In genomic region chr6:140256213-140256612, GRCh38 we compare ENCODE assay signal across 27 cellular contexts.
A peak's percentile ranks its signal among the peaks of the same experiment; 100 is the strongest.
DNase-seq lines count a peak whose midpoint lies in the region; ATAC-seq and TF ChIP-seq lines count a peak whose summit lies in the region.
"Had no signal": no experiment of that assay in that cellular context is flagged by ENCODE, and none has a peak within 500 bp of the region (broad histone marks: within the 10 kb centered on the region; RNA-seq: fewer than 3 reads in every experiment).

No MANE protein-coding gene starts in this region.

- TF ChIP-seq CTCF in MCF 10A (IDR thresholded peaks at IDR 0.05; ENCODE audit: unreplicated experiment) = no peak
- TF ChIP-seq CTCF in breast epithelium (IDR thresholded peaks at IDR 0.05) = no peak
- no peak for TF ChIP-seq CTCF in WTC11 (IDR thresholded peaks at IDR 0.05)
- TF ChIP-seq CTCF in epithelial cell of esophagus (IDR thresholded peaks at IDR 0.05; ENCODE audit: insufficient read depth, low read depth, low read length, missing control alignments) = no peak
- TF ChIP-seq CTCF in neural progenitor cell (IDR thresholded peaks at IDR 0.05) = no peak

- H3K4me1 Mint-ChIP-seq in MCF 10A (ENCODE audit: insufficient read depth, unreplicated experiment) (peaks cover 5% of the 10 kb centered on the region), WTC11 (peaks cover 39% of the 10 kb centered on the region), neural progenitor cell (peaks cover 2% of the 10 kb centered on the region)
- H3K4me1 Mint-ChIP-seq: memory B cell had no signal

- H3K27ac ChIP-seq in breast epithelium (no peak overlapping the region), neural progenitor cell (no peak overlapping the region)
- H3K27ac ChIP-seq: A549, adrenal gland, HL-60, prostate gland, skin epidermis had no signal

- ATAC-seq in WTC11 (0 out of 2 replicates have a peak, but pooled peaks have one; percentile 30), HG03457 (IDR thresholded peaks at IDR 0.05; ENCODE audit: unreplicated experiment) (no peak)
- ATAC-seq: A549; CD8-positive, alpha-beta T cell had no signal

- no peaks in the 10 kb centered on the region for H3K79me2 ChIP-seq in neural progenitor cell (ENCODE audit: low read depth)

- intact Hi-C loops in MCF 10A (cut with micrococcal nuclease) = loop anchor here (5.0 kb wide), 1 partner anchor 666 kb away; no protein-coding TSS in a partner anchor
- intact Hi-C loops in breast epithelium (cut with DNase I; ENCODE audit: low total_unique reads) = no loop called here

- H3K4me1 ChIP-seq in breast epithelium (no peaks in the 10 kb centered on the region), neural progenitor cell (no peaks in the 10 kb centered on the region)
- H3K4me1 ChIP-seq: A549, adrenal gland, prostate gland had no signal

- H4K20me1 ChIP-seq in neural progenitor cell (ENCODE audit: low read depth) = no peaks in the 10 kb centered on the region

- no TSS peak for BruUV-seq in MCF 10A (replicated peaks; lab: Mats Ljungman, UMichigan)

- TF ChIP-seq POLR2A in breast epithelium (IDR thresholded peaks at IDR 0.05) = no peak

- no peaks in the 10 kb centered on the region for H3K9me3 Mint-ChIP-seq in MCF 10A (ENCODE audit: unreplicated experiment)
- peaks cover 30% of the 10 kb centered on the region for H3K9me3 Mint-ChIP-seq in WTC11
- peaks cover 12% of the 10 kb centered on the region for H3K9me3 Mint-ChIP-seq in neural progenitor cell
- H3K9me3 Mint-ChIP-seq: CD8-positive, alpha-beta T cell; memory B cell; T-helper 1 cell treated with Interleukin-12 subunit alpha and Interleukin-12 subunit beta and Interleukin-4 antibody, amounts not matched to agents 30 μg/mL and 1 μg/mL, for 36 hours had no signal

- H3K9me3 ChIP-seq in breast epithelium (no peaks in the 10 kb centered on the region), neural progenitor cell (ENCODE audit: low read depth) (no peaks in the 10 kb centered on the region)
- H3K9me3 ChIP-seq: A549, adrenal gland, prostate gland had no signal

- no peak overlapping the region for H3K4me3 ChIP-seq in breast epithelium
- H3K4me3 ChIP-seq in epithelial cell of esophagus (ENCODE audit: low read length) = no peak overlapping the region
- no peak overlapping the region for H3K4me3 ChIP-seq in neural progenitor cell
- H3K4me3 ChIP-seq: A549, adrenal gland, prostate gland, skin epidermis had no signal

- H3K36me3 ChIP-seq in breast epithelium = no peaks in the 10 kb centered on the region
- H3K36me3 ChIP-seq in neural progenitor cell = no peaks in the 10 kb centered on the region
- H3K36me3 ChIP-seq: adrenal gland, prostate gland had no signal

- peak; percentile 8 for DNase-seq in MCF 10A (ENCODE audit: unreplicated experiment)
- no peak for DNase-seq in breast epithelium (ENCODE audit: low spot score in 2 of 2)
- DNase-seq in WTC11 (ENCODE audit: low spot score) = no peak
- DNase-seq in epithelial cell of esophagus (ENCODE audit: low read depth) = peak; percentile 17
- no peak for DNase-seq in activated T-cell treated with anti-CD3 and anti-CD28 coated beads, Interleukin-2, amount 50 U/mL, for 48 hours
- DNase-seq in NCI-H187 (lab: John Stamatoyannopoulos, UW) = no peak
- no peak for DNase-seq in neural progenitor cell (ENCODE audit: low spot score)
- DNase-seq: activated naive CD4-positive, alpha-beta T cell; activated T-cell treated with anti-CD3 and anti-CD28 coated beads, Interleukin-2, amount 50 U/mL, for 1 hour; adrenal gland; caudate nucleus; CD8-positive, alpha-beta T cell; DMS 273 treated with DMSO at 0.1 percent for 48 hours; GDM1; HCEC 1CT; NCI-H1436 treated with DMSO at 0.1 percent for 48 hours; NCI-H524 treated with DMSO at 0.1 percent for 48 hours; NK-92 treated with Interleukin-12 subunit alpha and Interleukin-12 subunit beta, amount 100 ng/mL, for 24 hours; stimulated activated CD4-positive, alpha-beta T cell treated with anti-CD3 and anti-CD28 coated beads, Interleukin-1b, Interleukin-23, amount 100 ng/mL, for 48 hours had no signal

- no peak overlapping the region for H2AFZ ChIP-seq in neural progenitor cell (replicated peaks)

- POLR2A ChIA-PET in MCF 10A (lab: Yijun Ruan, JAX) = interaction anchor here (0.7 kb wide), 2 partner anchors 29 to 117 kb away, joined by 3 read pairs; no protein-coding TSS in a partner anchor
- POLR2A ChIA-PET in WTC11 (lab: Charles Lee) = no interaction called here

- H3K27me3 ChIP-seq in breast epithelium = no peaks in the 10 kb centered on the region
- H3K27me3 ChIP-seq in neural progenitor cell = no peaks in the 10 kb centered on the region
- H3K27me3 ChIP-seq: adrenal gland had no signal

- H3K27ac Mint-ChIP-seq in MCF 10A (ENCODE audit: low read depth, unreplicated experiment) (no peak overlapping the region), WTC11 (peak overlapping the region; percentile 9; the same call in 1 of the 2 replicates), neural progenitor cell (no peak overlapping the region)
- H3K27ac Mint-ChIP-seq: CD8-positive, alpha-beta T cell; memory B cell; T-helper 1 cell treated with Interleukin-12 subunit alpha and Interleukin-12 subunit beta and Interleukin-4 antibody, amounts not matched to agents 30 μg/mL and 1 μg/mL, for 36 hours; type B pancreatic cell had no signal

- no peak overlapping the region for H3K9ac ChIP-seq in neural progenitor cell

- CTCF ChIA-PET in MCF 10A (lab: Yijun Ruan, JAX) (no interaction called here), WTC11 (lab: Charles Lee) (no interaction called here)

- no peaks in the 10 kb centered on the region for H3F3A ChIP-seq in neural progenitor cell (ENCODE audit: low read depth)

- no peaks in the 10 kb centered on the region for H3K36me3 Mint-ChIP-seq in MCF 10A (ENCODE audit: insufficient read depth, unreplicated experiment)
- H3K36me3 Mint-ChIP-seq in WTC11 = peaks cover 21% of the 10 kb centered on the region
- no peaks in the 10 kb centered on the region for H3K36me3 Mint-ChIP-seq in neural progenitor cell
- H3K36me3 Mint-ChIP-seq: CD8-positive, alpha-beta T cell; memory B cell; type B pancreatic cell had no signal

- no peak overlapping the region for H3K4me3 Mint-ChIP-seq in MCF 10A (ENCODE audit: unreplicated experiment)
- no peak overlapping the region for H3K4me3 Mint-ChIP-seq in WTC11
- no peak overlapping the region for H3K4me3 Mint-ChIP-seq in neural progenitor cell
- H3K4me3 Mint-ChIP-seq: CD8-positive, alpha-beta T cell; memory B cell; T-helper 1 cell treated with Interleukin-12 subunit alpha and Interleukin-12 subunit beta and Interleukin-4 antibody, amounts not matched to agents 30 μg/mL and 1 μg/mL, for 36 hours; type B pancreatic cell had no signal

- H3K27me3 Mint-ChIP-seq in MCF 10A (ENCODE audit: insufficient read depth, unreplicated experiment) = no peaks in the 10 kb centered on the region
- no peaks in the 10 kb centered on the region; the same call in 1 of the 2 replicates for H3K27me3 Mint-ChIP-seq in WTC11 (ENCODE audit: low read depth)
- no peaks in the 10 kb centered on the region for H3K27me3 Mint-ChIP-seq in neural progenitor cell (ENCODE audit: insufficient read depth, low read depth)
- H3K27me3 Mint-ChIP-seq: type B pancreatic cell had no signal

- no peak overlapping the region for H3K4me2 ChIP-seq in neural progenitor cell
- H3K4me2 ChIP-seq: A549 had no signal

TF ChIP-seq in WTC11, 78 proteins besides CTCF, POLR2A, EP300 and RAD21:
- no peak for TF ChIP-seq FOXK1 (CRISPR knock-in tag; IDR thresholded peaks at IDR 0.05)

Comparison
In these comparisons a context has a peak if more than half of its experiments do, and no peak if none do; other contexts are left out.
1. DNase-seq: peak in MCF 10A (single experiment) and epithelial cell of esophagus (single experiment); none in breast epithelium (0 of 2), WTC11 (single experiment), activated T-cell treated with anti-CD3 and anti-CD28 coated beads, Interleukin-2, amount 50 U/mL, for 48 hours (0 of 2), NCI-H187 (0 of 2) and neural progenitor cell (single experiment).